In genomic region chr11:17921620-17922473, GRCh38 we compare ENCODE assay signal across 11 cellular contexts.
DNase-seq lines count a peak whose midpoint lies in the region; ATAC-seq and TF ChIP-seq lines count a peak whose summit lies in the region.
"Had no signal": no experiment of that assay in that cellular context is flagged by ENCODE, and none has a peak within 500 bp of the region (broad histone marks: within the 10 kb centered on the region; RNA-seq: fewer than 3 reads in every experiment).

No MANE protein-coding gene starts in this region.

- peak; percentile 9 for ATAC-seq in mucosa of descending colon

- H3K4me3 ChIP-seq in brain microvascular endothelial cell (ENCODE audit: low read depth, low read length) = no peak overlapping the region
- H3K4me3 ChIP-seq in mucosa of descending colon = no peak overlapping the region

- no peaks in the 10 kb centered on the region for H3K27me3 ChIP-seq in brain microvascular endothelial cell (replicated peaks)
- H3K27me3 ChIP-seq: neutrophil had no signal

- TF ChIP-seq CTCF in brain microvascular endothelial cell (IDR thresholded peaks at IDR 0.05; ENCODE audit: low read depth, low read length, missing control alignments) (no peak), mucosa of descending colon (IDR thresholded peaks at IDR 0.05) (no peak)

- no peaks in the 10 kb centered on the region for H3K9me3 ChIP-seq in mucosa of descending colon
- H3K9me3 ChIP-seq: neutrophil had no signal

- H3K4me1 ChIP-seq in mucosa of descending colon (ENCODE audit: low read depth) = no peaks in the 10 kb centered on the region

- in situ Hi-C loops in brain microvascular endothelial cell (cut with HindIII; ENCODE audit: low pct_ligation_motif_present, low sequenced_read_pairs) = no loop called here

- no peaks in the 10 kb centered on the region for H3K36me3 ChIP-seq in brain microvascular endothelial cell (replicated peaks)
- no peaks in the 10 kb centered on the region for H3K36me3 ChIP-seq in mucosa of descending colon (ENCODE audit: low read depth)

- intact Hi-C loops in mucosa of descending colon (cut with DNase I, micrococcal nuclease) = no loop called here

- H3K27ac ChIP-seq in brain microvascular endothelial cell = no peak overlapping the region
- H3K27ac ChIP-seq: neutrophil had no signal

- DNase-seq in AG20443 (ENCODE audit: low spot score) (peak; percentile 27), HT1080 (ENCODE audit: low read depth) (peak; percentile 23), brain microvascular endothelial cell (peak; percentile 15), mucosa of descending colon (no peak), T-helper 2 cell (no peak), ureter (ENCODE audit: low spot score) (no peak), NCI-H524 treated with DMSO at 0.1 percent for 48 hours (lab: John Stamatoyannopoulos, UW) (no peak)
- no peak for DNase-seq in activated CD8-positive, alpha-beta memory T cell treated with anti-CD3 and anti-CD28 coated beads, Interleukin-2, amount 50 U/mL, for 4 hours
- DNase-seq: activated B cell treated with CpG ODN at 0.5 μM for 24 hours, NCI-H446 had no signal

Comparison
In these comparisons a context has a peak if more than half of its experiments do, and no peak if none do; other contexts are left out.
1. DNase-seq: peak in AG20443 (single experiment), HT1080 (single experiment) and brain microvascular endothelial cell (single experiment); none in mucosa of descending colon (0 of 3), T-helper 2 cell (0 of 5), ureter (single experiment), NCI-H524 treated with DMSO at 0.1 percent for 48 hours (single experiment) and activated CD8-positive, alpha-beta memory T cell treated with anti-CD3 and anti-CD28 coated beads, Interleukin-2, amount 50 U/mL, for 4 hours (single experiment).